Comparison of ENCODE assay signal across 9 cellular contexts in genomic region chr1:25619101-25619890, GRCh38. TPM values are rescaled to one million over a fixed set of nuclear protein-coding genes. Genes with fewer than 3 reads are reported as not detected.
DNase-seq lines count a peak whose midpoint lies in the region; ATAC-seq and TF ChIP-seq lines count a peak whose summit lies in the region.
"Had no signal": no experiment of that assay in that cellular context is flagged by ENCODE, and none has a peak within 500 bp of the region (broad histone marks: within the 10 kb centered on the region; RNA-seq: fewer than 3 reads in every experiment).

No MANE protein-coding gene starts in this region.

- H3K4me3 ChIP-seq in naive thymus-derived CD4-positive, alpha-beta T cell (ENCODE audit: low read length), result peak overlapping the region; percentile 63
- H3K4me3 ChIP-seq in vagina, result peak overlapping the region; percentile 31 to 77
- H3K4me3 ChIP-seq: SJSA1 had no signal

- H3K4me1 Mint-ChIP-seq in activated CD8-positive, alpha-beta T cell treated with anti-CD3 and anti-CD28 coated beads, Interleukin-2, amount 10 ng/mL, durations not matched to agents 7 days and 5 days (ENCODE audit: low read depth), result peaks cover 80% of the 10 kb centered on the region
- H3K4me1 Mint-ChIP-seq in endothelial cell (ENCODE audit: unreplicated experiment), result peaks cover 30% of the 10 kb centered on the region
- peaks cover 58 to 77% (median 65%) of the 10 kb centered on the region in 7 donors for H3K4me1 Mint-ChIP-seq in naive thymus-derived CD4-positive, alpha-beta T cell
- H3K4me1 Mint-ChIP-seq in stimulated activated memory B cell treated with anti-CD40 and anti-IgM and Interleukin-4, amounts not matched to agents 10 μg/mL and 1 μg/mL and 100 μg/mL, for 72 hours, result peaks cover 45% of the 10 kb centered on the region

- intact Hi-C loops in naive thymus-derived CD4-positive, alpha-beta T cell (cut with micrococcal nuclease), result loop anchor here (1.0 to 5.0 kb wide), 9 partner anchors 9 to 853 kb away; partner anchors contain the start of genes HMGN2 (in 1 of the 2), MACO1 (in 1 of the 2) and PAFAH2 (in 1 of the 2)
- intact Hi-C loops in vagina (cut with DNase I), result loop anchor here (5.0 kb wide), 2 partner anchors 78 to 123 kb away; no protein-coding TSS in a partner anchor

- peaks cover 0 to 4% (median 0%) of the 10 kb centered on the region in 3 experiments for H3K36me3 ChIP-seq in naive thymus-derived CD4-positive, alpha-beta T cell (ENCODE audit: control insufficient read depth in 2 of 3, insufficient read depth in 3 of 3, low read length in 3 of 3)
- H3K36me3 ChIP-seq in vagina, result no peaks in the 10 kb centered on the region

- peaks cover 35% of the 10 kb centered on the region for H3K36me3 Mint-ChIP-seq in activated CD8-positive, alpha-beta T cell treated with anti-CD3 and anti-CD28 coated beads, Interleukin-2, amount 10 ng/mL, durations not matched to agents 7 days and 5 days (ENCODE audit: low read depth)
- H3K36me3 Mint-ChIP-seq in endothelial cell (ENCODE audit: low read depth, unreplicated experiment), result peaks cover 4% of the 10 kb centered on the region
- H3K36me3 Mint-ChIP-seq in naive thymus-derived CD4-positive, alpha-beta T cell, result peaks cover 0 to 43% (median 5%) of the 10 kb centered on the region in 5 donors
- H3K36me3 Mint-ChIP-seq in stimulated activated memory B cell treated with anti-CD40 and anti-IgM and Interleukin-4, amounts not matched to agents 10 μg/mL and 1 μg/mL and 100 μg/mL, for 72 hours, result no peaks in the 10 kb centered on the region

- TF ChIP-seq CTCF in endothelial cell (IDR thresholded peaks at IDR 0.05; ENCODE audit: unreplicated experiment), result peak; percentile 95
- TF ChIP-seq CTCF in vagina (IDR thresholded peaks at IDR 0.05), result peak; percentile 12 to 70 (median 21)

- peak; percentile 9 for ATAC-seq in activated CD8-positive, alpha-beta T cell treated with anti-CD3 and anti-CD28 coated beads, Interleukin-2, amount 10 ng/mL, durations not matched to agents 7 days and 5 days
- peak; percentile 22 for ATAC-seq in naive thymus-derived CD4-positive, alpha-beta T cell
- no peak for ATAC-seq in stimulated activated memory B cell treated with anti-CD40 and anti-IgM and Interleukin-4, amounts not matched to agents 10 μg/mL and 1 μg/mL and 100 μg/mL, for 72 hours

- POLR2A ChIA-PET in activated CD8-positive, alpha-beta T cell treated with anti-CD3 and anti-CD28 coated beads, Interleukin-2, amount 10 ng/mL, durations not matched to agents 7 days and 5 days (lab: Charles Lee), result interaction anchor here (1.4 kb wide), 1 partner anchor 69 kb away, joined by 4 read pairs; no protein-coding TSS in a partner anchor
- POLR2A ChIA-PET in naive thymus-derived CD4-positive, alpha-beta T cell (lab: Charles Lee), result interaction anchor here (0.7 to 10.3 kb wide), 32 partner anchors 8 to 372 kb away, joined by 3 to 125 read pairs (median 4); partner anchors contain the start of genes AUNIP, MTFR1L, RSRP1 and SELENON

- no peak for TF ChIP-seq POLR2A in vagina (IDR thresholded peaks at IDR 0.05)

- peaks cover 35 to 45% of the 10 kb centered on the region in 2 donors for H3K4me1 ChIP-seq in naive thymus-derived CD4-positive, alpha-beta T cell (ENCODE audit: control insufficient read depth in 2 of 2, insufficient read depth in 2 of 2, low read length in 2 of 2)
- peaks cover 61% of the 10 kb centered on the region for H3K4me1 ChIP-seq in vagina

- peaks cover under 1% of the 10 kb centered on the region for H3K27me3 Mint-ChIP-seq in activated CD8-positive, alpha-beta T cell treated with anti-CD3 and anti-CD28 coated beads, Interleukin-2, amount 10 ng/mL, durations not matched to agents 7 days and 5 days (ENCODE audit: low read depth)
- peaks cover 13% of the 10 kb centered on the region for H3K27me3 Mint-ChIP-seq in endothelial cell (ENCODE audit: unreplicated experiment)
- H3K27me3 Mint-ChIP-seq in naive thymus-derived CD4-positive, alpha-beta T cell, result peaks cover 0 to 71% (median 0%) of the 10 kb centered on the region in 5 donors
- H3K27me3 Mint-ChIP-seq in stimulated activated memory B cell treated with anti-CD40 and anti-IgM and Interleukin-4, amounts not matched to agents 10 μg/mL and 1 μg/mL and 100 μg/mL, for 72 hours, result peaks cover 39% of the 10 kb centered on the region

- DNase-seq in ELR (ENCODE audit: low read depth) (peak; percentile 25), NCI-H146 (lab: John Stamatoyannopoulos, UW) (peak; percentile 31), endothelial cell (ENCODE audit: low spot score) (peak; percentile 85), vagina (ENCODE audit: extremely low spot score in 2 of 2) (no peak), ureter (ENCODE audit: low spot score) (no peak)
- peak; percentile 57 for DNase-seq in activated CD8-positive, alpha-beta T cell treated with anti-CD3 and anti-CD28 coated beads, Interleukin-2, amount 10 ng/mL, durations not matched to agents 7 days and 5 days
- peak in 7 of 9 donors; percentile 37 to 73 (median 62) for DNase-seq in naive thymus-derived CD4-positive, alpha-beta T cell

- H3K27me3 ChIP-seq in naive thymus-derived CD4-positive, alpha-beta T cell (ENCODE audit: control insufficient read depth in 2 of 2, insufficient read depth in 2 of 2, low read length in 2 of 2), result no peaks in the 10 kb centered on the region
- no peaks in the 10 kb centered on the region for H3K27me3 ChIP-seq in vagina

- H3K27ac ChIP-seq in naive thymus-derived CD4-positive, alpha-beta T cell (ENCODE audit: low read depth, low read length), result peak overlapping the region; percentile 84
- peak overlapping the region; percentile 82 for H3K27ac ChIP-seq in vagina
- H3K27ac ChIP-seq: SJSA1 had no signal

- H3K9me3 ChIP-seq in naive thymus-derived CD4-positive, alpha-beta T cell (ENCODE audit: control insufficient read depth in 2 of 3, low read length in 3 of 3), result no peaks in the 10 kb centered on the region
- no peaks in the 10 kb centered on the region for H3K9me3 ChIP-seq in vagina
- H3K9me3 ChIP-seq: SJSA1 had no signal

- no peaks in the 10 kb centered on the region for H3K9me3 Mint-ChIP-seq in activated CD8-positive, alpha-beta T cell treated with anti-CD3 and anti-CD28 coated beads, Interleukin-2, amount 10 ng/mL, durations not matched to agents 7 days and 5 days (ENCODE audit: insufficient read depth)
- no peaks in the 10 kb centered on the region for H3K9me3 Mint-ChIP-seq in endothelial cell (ENCODE audit: unreplicated experiment)
- peaks cover 0 to 1% (median 0%) of the 10 kb centered on the region in 11 donors for H3K9me3 Mint-ChIP-seq in naive thymus-derived CD4-positive, alpha-beta T cell
- H3K9me3 Mint-ChIP-seq in stimulated activated memory B cell treated with anti-CD40 and anti-IgM and Interleukin-4, amounts not matched to agents 10 μg/mL and 1 μg/mL and 100 μg/mL, for 72 hours, result no peaks in the 10 kb centered on the region

- peak overlapping the region; percentile 78 for H3K27ac Mint-ChIP-seq in activated CD8-positive, alpha-beta T cell treated with anti-CD3 and anti-CD28 coated beads, Interleukin-2, amount 10 ng/mL, durations not matched to agents 7 days and 5 days
- H3K27ac Mint-ChIP-seq in endothelial cell (ENCODE audit: unreplicated experiment), result no peak overlapping the region
- peak overlapping the region; percentile 32 to 98 (median 92) for H3K27ac Mint-ChIP-seq in naive thymus-derived CD4-positive, alpha-beta T cell
- H3K27ac Mint-ChIP-seq in stimulated activated memory B cell treated with anti-CD40 and anti-IgM and Interleukin-4, amounts not matched to agents 10 μg/mL and 1 μg/mL and 100 μg/mL, for 72 hours, result no peak overlapping the region

- peak overlapping the region; percentile 83 for H3K4me3 Mint-ChIP-seq in activated CD8-positive, alpha-beta T cell treated with anti-CD3 and anti-CD28 coated beads, Interleukin-2, amount 10 ng/mL, durations not matched to agents 7 days and 5 days
- peak overlapping the region; percentile 92 for H3K4me3 Mint-ChIP-seq in endothelial cell (ENCODE audit: unreplicated experiment)
- H3K4me3 Mint-ChIP-seq in naive thymus-derived CD4-positive, alpha-beta T cell, result peak overlapping the region; percentile 90 to 100 (median 98)
- no peak overlapping the region for H3K4me3 Mint-ChIP-seq in stimulated activated memory B cell treated with anti-CD40 and anti-IgM and Interleukin-4, amounts not matched to agents 10 μg/mL and 1 μg/mL and 100 μg/mL, for 72 hours

- CTCF ChIA-PET in activated CD8-positive, alpha-beta T cell treated with anti-CD3 and anti-CD28 coated beads, Interleukin-2, amount 10 ng/mL, durations not matched to agents 7 days and 5 days (lab: Charles Lee), result interaction anchor here (0.6 to 4.8 kb wide), 30 partner anchors 9 to 201 kb away, joined by 3 to 63 read pairs (median 4); partner anchors contain the start of gene MTFR1L
- CTCF ChIA-PET in naive thymus-derived CD4-positive, alpha-beta T cell (lab: Charles Lee), result interaction anchor here (0.7 to 3.5 kb wide), 31 partner anchors 9 to 378 kb away, joined by 3 to 37 read pairs (median 4); partner anchors contain the start of gene PAFAH2

RNA-seq across cellular contexts. Expression of gene MAN1C1, which starts 2.7 kb away (rescaled TPM):
- 10 to 100 TPM; 16.8 to 17.9 TPM for total RNA-seq in activated CD8-positive, alpha-beta T cell treated with anti-CD3 and anti-CD28 coated beads, Interleukin-2, amount 10 ng/mL, durations not matched to agents 7 days and 5 days
- total RNA-seq in endothelial cell (ENCODE audit: unreplicated experiment), result 29.1 TPM
- 10 to 100 TPM; 28.8 to 85.5 (median 69.9) TPM for total RNA-seq in naive thymus-derived CD4-positive, alpha-beta T cell
- 10 to 100 TPM; 16.0 to 30.4 TPM for polyA plus RNA-seq in naive thymus-derived CD4-positive, alpha-beta T cell
- total RNA-seq in vagina, result 31.4 TPM
- 8.7 TPM for total RNA-seq in ureter
- total RNA-seq: SJSA1 had no signal

Comparison
In these comparisons a context has a peak if more than half of its experiments do, and no peak if none do; other contexts are left out.
1. DNase-seq: peak in ELR (single experiment), NCI-H146 (single experiment), activated CD8-positive, alpha-beta T cell treated with anti-CD3 and anti-CD28 coated beads, Interleukin-2, amount 10 ng/mL, durations not matched to agents 7 days and 5 days (single experiment), endothelial cell (single experiment) and naive thymus-derived CD4-positive, alpha-beta T cell (7 of 9); none in vagina (0 of 2) and ureter (single experiment).
2. H3K27ac Mint-ChIP-seq: peak in activated CD8-positive, alpha-beta T cell treated with anti-CD3 and anti-CD28 coated beads, Interleukin-2, amount 10 ng/mL, durations not matched to agents 7 days and 5 days (single experiment) and naive thymus-derived CD4-positive, alpha-beta T cell (9 of 9); none in endothelial cell (single experiment) and stimulated activated memory B cell treated with anti-CD40 and anti-IgM and Interleukin-4, amounts not matched to agents 10 μg/mL and 1 μg/mL and 100 μg/mL, for 72 hours (single experiment).